17 cellular contexts compared by ENCODE assay signal in the genomic region with DNA sequence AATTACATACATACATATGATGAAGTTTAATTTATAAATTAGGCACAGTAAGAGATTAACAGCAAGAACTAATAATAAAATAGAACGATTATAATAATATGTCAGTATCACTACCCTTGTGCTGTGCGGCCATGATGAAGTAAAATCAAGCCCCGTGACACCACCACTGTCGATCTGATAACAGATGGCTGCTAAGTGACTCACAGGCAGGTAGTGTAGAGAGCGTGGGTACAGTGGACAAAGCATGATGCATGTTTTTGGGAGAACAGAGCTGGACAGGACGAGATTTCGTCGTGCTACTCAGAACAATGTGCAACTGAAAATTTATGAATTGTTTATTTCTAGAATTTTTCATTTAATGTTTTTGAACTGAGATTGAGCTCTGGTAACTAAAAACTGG.
DNase-seq lines count a peak whose midpoint lies in the region; ATAC-seq, FAIRE-seq and TF ChIP-seq lines count a peak whose summit lies in the region.
"Had no signal": no experiment of that assay in that cellular context is flagged by ENCODE, and none has a peak within 500 bp of the region (broad histone marks: within the 10 kb centered on the region; RNA-seq: fewer than 3 reads in every experiment).

No MANE protein-coding gene starts in this region.

- 1% methylated on average over 8 of the region's 8 CpGs for WGBS in K562 (ENCODE audit: insufficient coverage, low coverage, missing lambda C conversion rate)

- peak; percentile 52 for DNase-seq in A172 (ENCODE audit: low spot score)
- DNase-seq in HT-29 (ENCODE audit: low spot score) = peak; percentile 29
- peak in 2 of 4 experiments; percentile 14 to 20 for DNase-seq in K562 (ENCODE audit: extremely low read depth in 1 of 4, low spot score in 3 of 4)
- DNase-seq in G401 (ENCODE audit: low spot score) = no peak
- DNase-seq in foreskin keratinocyte = no peak
- DNase-seq: DMS153, EL, KG1, NCI-H1048, NCI-H1436 treated with DMSO at 0.1 percent for 48 hours, NCI-H2029 treated with DMSO at 0.1 percent for 48 hours, NCI-H510A treated with DMSO at 0.1 percent for 48 hours, SIG-M5 had no signal

- H3F3A ChIP-seq in neural cell (ENCODE audit: insufficient read depth, low read length, poor library complexity, severe bottlenecking) = no peaks in the 10 kb centered on the region

- ATAC-seq in K562 = peak; percentile 55; the same call in 2 of the 3 replicates
- no peak for ATAC-seq in foreskin keratinocyte
- ATAC-seq in GM19023 (IDR thresholded peaks at IDR 0.05; ENCODE audit: unreplicated experiment) = no peak

- H3K36me3 ChIP-seq in K562 (ENCODE audit: control insufficient read depth, insufficient read depth, low read length) (no peaks in the 10 kb centered on the region), neural cell (ENCODE audit: insufficient read depth, low read length) (no peaks in the 10 kb centered on the region)
- H3K36me3 ChIP-seq: HAP-1 had no signal

- TF ChIP-seq CTCF in K562 (IDR thresholded peaks at IDR 0.05 in 2 of 3, conservative IDR thresholded peaks at IDR 0.05 in 1 of 3; ENCODE audit: insufficient read depth in 2 of 3, low read depth in 1 of 3, low read length in 3 of 3) (no peak), neural cell (IDR thresholded peaks at IDR 0.05; ENCODE audit: poor library complexity, severe bottlenecking) (no peak), foreskin keratinocyte (conservative IDR thresholded peaks at IDR 0.05) (no peak)

- H3K27ac ChIP-seq in K562 (ENCODE audit: extremely low read depth, low read depth, low read length) = no peak overlapping the region
- peak overlapping the region; percentile 34 for H3K27ac ChIP-seq in neural cell (ENCODE audit: low read length)
- H3K27ac ChIP-seq in foreskin keratinocyte = no peak overlapping the region
- H3K27ac ChIP-seq: C4-2B had no signal

- POLR2A ChIA-PET in K562 (lab: Yijun Ruan, JAX) = interaction anchor here (0.6 to 0.7 kb wide), 2 partner anchors 9 to 65 kb away, joined by 3 read pairs; no protein-coding TSS in a partner anchor

- no peak overlapping the region for H2AFZ ChIP-seq in K562 (ENCODE audit: low read depth, low read length)
- H2AFZ ChIP-seq in neural cell (ENCODE audit: low read depth, low read length) = no peak overlapping the region

- H3K4me2 ChIP-seq in K562 (ENCODE audit: insufficient read depth, low read length) = no peak overlapping the region
- no peak overlapping the region for H3K4me2 ChIP-seq in neural cell (ENCODE audit: low read length)

- FAIRE-seq in K562 (lab: Jason Lieb, UNC) = no peak

- TF ChIP-seq RAD21 in K562 (CRISPR knock-in tag; conservative IDR thresholded peaks at IDR 0.05 in 1 of 2, IDR thresholded peaks at IDR 0.05 in 1 of 2) (no peak), neural cell (conservative IDR thresholded peaks at IDR 0.05) (no peak)

- BruUV-seq in K562 (replicated peaks; lab: Mats Ljungman, UMichigan) = no TSS peak

- H3K9me3 ChIP-seq in K562 (replicated peaks; ENCODE audit: control insufficient read depth, insufficient read depth, low read depth, low read length) (no peaks in the 10 kb centered on the region), neural cell (ENCODE audit: low read length) (peaks cover 5% of the 10 kb centered on the region)
- H3K9me3 ChIP-seq: HAP-1 had no signal

- CTCF ChIA-PET in K562 (lab: Yijun Ruan, JAX; ENCODE audit: low intra/inter-chr PET ratio) = no interaction called here

- no peak for TF ChIP-seq EP300 in K562 (IDR thresholded peaks at IDR 0.05; ENCODE audit: low read length)
- no peak for TF ChIP-seq EP300 in neural cell (conservative IDR thresholded peaks at IDR 0.05; ENCODE audit: poor library complexity, severe bottlenecking)

- intact Hi-C loops in K562 (cut with micrococcal nuclease) = no loop called here

- H3K4me1 ChIP-seq in K562 (replicated peaks in 1 of 2; ENCODE audit: control insufficient read depth in 2 of 2, insufficient read depth in 2 of 2, low read length in 2 of 2) = no peaks in the 10 kb centered on the region; a peak in 1 of 5 replicates
- peaks cover 23% of the 10 kb centered on the region for H3K4me1 ChIP-seq in foreskin keratinocyte
- H3K4me1 ChIP-seq: HAP-1 had no signal

- H3K4me3 ChIP-seq in K562 = no peak overlapping the region
- H3K4me3 ChIP-seq in neural cell (ENCODE audit: low read length) = no peak overlapping the region
- H3K4me3 ChIP-seq: HAP-1 had no signal

- H3K9me2 ChIP-seq in neural cell (ENCODE audit: insufficient read depth, low read length) = no peaks in the 10 kb centered on the region

- in situ Hi-C loops in K562 (cut with MboI) = no loop called here
- in situ Hi-C loops in G401 (cut with HindIII; ENCODE audit: low sequenced_read_pairs) = no loop called here

- TF ChIP-seq POLR2A in K562 (conservative IDR thresholded peaks at IDR 0.05) = no peak

- H3K9ac ChIP-seq in K562 (ENCODE audit: insufficient read depth in 1 of 2, low read depth in 2 of 2, low read length in 2 of 2) (no peak overlapping the region), neural cell (ENCODE audit: low read length) (no peak overlapping the region)

- H3K9me1 ChIP-seq in K562 (ENCODE audit: control insufficient read depth, insufficient read depth, low read length) = no peaks in the 10 kb centered on the region

- H4K20me1 ChIP-seq in K562 (replicated peaks; ENCODE audit: control insufficient read depth, insufficient read depth, low read length) (no peaks in the 10 kb centered on the region), neural cell (ENCODE audit: insufficient read depth) (no peaks in the 10 kb centered on the region)

- H3K79me2 ChIP-seq in K562 (ENCODE audit: control insufficient read depth, insufficient read depth, low read length) (no peaks in the 10 kb centered on the region), neural cell (replicated peaks; ENCODE audit: insufficient read depth, low read length) (no peaks in the 10 kb centered on the region)

- peaks cover 3 to 5% of the 10 kb centered on the region in 2 experiments; a peak in 1 of 5 replicates for H3K27me3 ChIP-seq in K562 (ENCODE audit: control insufficient read depth in 2 of 2, insufficient read depth in 2 of 2, low read length in 2 of 2)
- H3K27me3 ChIP-seq in neural cell (ENCODE audit: insufficient read depth, low read depth, low read length) = no peaks in the 10 kb centered on the region
- H3K27me3 ChIP-seq in foreskin keratinocyte = no peaks in the 10 kb centered on the region

TF ChIP-seq in K562, 482 proteins besides CTCF, POLR2A, EP300 and RAD21 (continues in another document):
- TF ChIP-seq ARNT (IDR thresholded peaks at IDR 0.05) (no peak), FOSL1 (tag; conservative IDR thresholded peaks at IDR 0.05) (peak; percentile 78), MCM3 (IDR thresholded peaks at IDR 0.05) (no peak), ZNF140 (CRISPR knock-in tag; IDR thresholded peaks at IDR 0.05) (no peak), BRD9 (IDR thresholded peaks at IDR 0.05; ENCODE audit: low read depth, partially characterized antibody) (no peak)
- TF ChIP-seq, protein P1, sequence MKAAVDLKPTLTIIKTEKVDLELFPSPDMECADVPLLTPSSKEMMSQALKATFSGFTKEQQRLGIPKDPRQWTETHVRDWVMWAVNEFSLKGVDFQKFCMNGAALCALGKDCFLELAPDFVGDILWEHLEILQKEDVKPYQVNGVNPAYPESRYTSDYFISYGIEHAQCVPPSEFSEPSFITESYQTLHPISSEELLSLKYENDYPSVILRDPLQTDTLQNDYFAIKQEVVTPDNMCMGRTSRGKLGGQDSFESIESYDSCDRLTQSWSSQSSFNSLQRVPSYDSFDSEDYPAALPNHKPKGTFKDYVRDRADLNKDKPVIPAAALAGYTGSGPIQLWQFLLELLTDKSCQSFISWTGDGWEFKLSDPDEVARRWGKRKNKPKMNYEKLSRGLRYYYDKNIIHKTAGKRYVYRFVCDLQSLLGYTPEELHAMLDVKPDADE (conservative IDR thresholded peaks at IDR 0.05; ENCODE audit: control insufficient read depth, low read depth, low read length) = no peak
- TF ChIP-seq, protein P2, sequence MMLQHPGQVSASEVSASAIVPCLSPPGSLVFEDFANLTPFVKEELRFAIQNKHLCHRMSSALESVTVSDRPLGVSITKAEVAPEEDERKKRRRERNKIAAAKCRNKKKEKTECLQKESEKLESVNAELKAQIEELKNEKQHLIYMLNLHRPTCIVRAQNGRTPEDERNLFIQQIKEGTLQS (IDR thresholded peaks at IDR 0.05) = peak; percentile 59; the same call in 1 of the 2 replicates
- TF ChIP-seq, protein P2 (CRISPR knock-in tag; conservative IDR thresholded peaks at IDR 0.05) = no peak

TF ChIP-seq in neural cell, 6 proteins besides CTCF, POLR2A, EP300 and RAD21 (continues in another document):
- no peak for TF ChIP-seq EZH2 (IDR thresholded peaks at IDR 0.05; ENCODE audit: borderline replicate concordance, insufficient read depth, low read length, poor library complexity, severe bottlenecking)
- TF ChIP-seq POLR2AphosphoS5 (IDR thresholded peaks at IDR 0.05) = no peak
- no peak for TF ChIP-seq TAF1 (IDR thresholded peaks at IDR 0.05; ENCODE audit: low read depth)
- TF ChIP-seq, protein P3, sequence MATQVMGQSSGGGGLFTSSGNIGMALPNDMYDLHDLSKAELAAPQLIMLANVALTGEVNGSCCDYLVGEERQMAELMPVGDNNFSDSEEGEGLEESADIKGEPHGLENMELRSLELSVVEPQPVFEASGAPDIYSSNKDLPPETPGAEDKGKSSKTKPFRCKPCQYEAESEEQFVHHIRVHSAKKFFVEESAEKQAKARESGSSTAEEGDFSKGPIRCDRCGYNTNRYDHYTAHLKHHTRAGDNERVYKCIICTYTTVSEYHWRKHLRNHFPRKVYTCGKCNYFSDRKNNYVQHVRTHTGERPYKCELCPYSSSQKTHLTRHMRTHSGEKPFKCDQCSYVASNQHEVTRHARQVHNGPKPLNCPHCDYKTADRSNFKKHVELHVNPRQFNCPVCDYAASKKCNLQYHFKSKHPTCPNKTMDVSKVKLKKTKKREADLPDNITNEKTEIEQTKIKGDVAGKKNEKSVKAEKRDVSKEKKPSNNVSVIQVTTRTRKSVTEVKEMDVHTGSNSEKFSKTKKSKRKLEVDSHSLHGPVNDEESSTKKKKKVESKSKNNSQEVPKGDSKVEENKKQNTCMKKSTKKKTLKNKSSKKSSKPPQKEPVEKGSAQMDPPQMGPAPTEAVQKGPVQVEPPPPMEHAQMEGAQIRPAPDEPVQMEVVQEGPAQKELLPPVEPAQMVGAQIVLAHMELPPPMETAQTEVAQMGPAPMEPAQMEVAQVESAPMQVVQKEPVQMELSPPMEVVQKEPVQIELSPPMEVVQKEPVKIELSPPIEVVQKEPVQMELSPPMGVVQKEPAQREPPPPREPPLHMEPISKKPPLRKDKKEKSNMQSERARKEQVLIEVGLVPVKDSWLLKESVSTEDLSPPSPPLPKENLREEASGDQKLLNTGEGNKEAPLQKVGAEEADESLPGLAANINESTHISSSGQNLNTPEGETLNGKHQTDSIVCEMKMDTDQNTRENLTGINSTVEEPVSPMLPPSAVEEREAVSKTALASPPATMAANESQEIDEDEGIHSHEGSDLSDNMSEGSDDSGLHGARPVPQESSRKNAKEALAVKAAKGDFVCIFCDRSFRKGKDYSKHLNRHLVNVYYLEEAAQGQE (IDR thresholded peaks at IDR 0.05; ENCODE audit: borderline replicate concordance) = no peak
- no peak for TF ChIP-seq MXI1 (conservative IDR thresholded peaks at IDR 0.05; ENCODE audit: poor library complexity, severe bottlenecking)

Comparison
In these comparisons a context has a peak if more than half of its experiments do, and no peak if none do; other contexts are left out.
1. DNase-seq: peak in A172 (single experiment) and HT-29 (single experiment); none in G401 (single experiment) and foreskin keratinocyte (0 of 2).